ENCODE assay signal across 26 cellular contexts in the genomic region with DNA sequence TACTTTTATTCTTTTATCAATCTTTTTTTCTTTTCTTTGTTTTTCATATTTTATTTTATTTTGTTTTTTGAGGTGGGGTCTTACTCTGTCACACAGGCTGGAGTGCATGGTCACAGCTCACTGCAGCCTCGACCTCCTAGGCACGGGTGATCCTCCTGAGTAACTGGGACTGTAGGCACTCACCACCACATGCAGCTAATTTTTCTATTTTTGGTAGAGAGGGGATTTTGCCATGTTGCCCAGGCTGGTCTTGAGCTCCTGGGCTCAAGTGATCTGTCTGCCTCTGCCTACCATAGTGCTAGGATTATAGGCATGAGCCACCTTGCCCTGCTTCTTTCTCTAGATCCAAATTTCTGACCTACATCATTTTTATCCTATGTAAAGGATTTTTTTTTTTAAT.
A peak's percentile ranks its signal among the peaks of the same experiment; 100 is the strongest.
DNase-seq lines count a peak whose midpoint lies in the region; ATAC-seq, FAIRE-seq and TF ChIP-seq lines count a peak whose summit lies in the region.
"Had no signal": no experiment of that assay in that cellular context is flagged by ENCODE, and none has a peak within 500 bp of the region (broad histone marks: within the 10 kb centered on the region; RNA-seq: fewer than 3 reads in every experiment).

No MANE protein-coding gene starts in this region.

- no peak overlapping the region for H3K4me3 ChIP-seq in GM12865 (ENCODE audit: low read depth, low read length)
- H3K4me3 ChIP-seq: K562, prostate gland, SK-N-MC had no signal

- peak; percentile 42 for ATAC-seq in GM18907 (IDR thresholded peaks at IDR 0.05; ENCODE audit: unreplicated experiment)
- peak; percentile 41 for ATAC-seq in HG03558 (IDR thresholded peaks at IDR 0.05; ENCODE audit: extremely low read depth, unreplicated experiment)
- ATAC-seq in HG02981 (IDR thresholded peaks at IDR 0.05; ENCODE audit: unreplicated experiment): no peak
- ATAC-seq in HG03139 (IDR thresholded peaks at IDR 0.05; ENCODE audit: unreplicated experiment): no peak
- ATAC-seq: activated CD8-positive, alpha-beta T cell treated with anti-CD3 and anti-CD28 coated beads for 36 hours; CD8-positive, alpha-beta T cell; left ventricle myocardium superior; naive thymus-derived CD4-positive, alpha-beta T cell; sciatic nerve had no signal

- peak; percentile 34 for FAIRE-seq in RCC 7860 (lab: Jason Lieb, UNC)
- FAIRE-seq: endothelial cell of umbilical vein, HTR-8/SVneo, K562, keratinocyte, TTC549 had no signal

- peak; percentile 47 for DNase-seq in GM12865 (ENCODE audit: low read depth)
- no peak for DNase-seq in RCC 7860 (ENCODE audit: low spot score)
- no peak for DNase-seq in hypothalamus (lab: John Stamatoyannopoulos, UW)
- no peak for DNase-seq in COR-L47 (lab: John Stamatoyannopoulos, UW)
- DNase-seq: activated CD8-positive, alpha-beta T cell treated with anti-CD3 and anti-CD28 coated beads for 36 hours; amygdala; CD8-positive, alpha-beta T cell; left ventricle myocardium superior; MM.1S; naive thymus-derived CD4-positive, alpha-beta T cell; NCI-H1436; NCI-H510A; stimulated activated CD4-positive, alpha-beta T cell treated with anti-CD3 and anti-CD28 coated beads, Interleukin-4, amount 100 ng/mL, for 24 hours; stimulated activated naive CD4-positive, alpha-beta T cell treated with Interleukin-2 at 50 U/mL for 16 hours had no signal

- TF ChIP-seq CTCF in GM12865 (IDR thresholded peaks at IDR 0.05; ENCODE audit: insufficient read depth, low read depth, low read length, missing control alignments): no peak

Comparison
In these comparisons a context has a peak if more than half of its experiments do, and no peak if none do; other contexts are left out.
1. ATAC-seq: peak in GM18907 (single experiment) and HG03558 (single experiment); none in HG02981 (single experiment) and HG03139 (single experiment).